8 cellular contexts compared by ENCODE assay signal in the genomic region with DNA sequence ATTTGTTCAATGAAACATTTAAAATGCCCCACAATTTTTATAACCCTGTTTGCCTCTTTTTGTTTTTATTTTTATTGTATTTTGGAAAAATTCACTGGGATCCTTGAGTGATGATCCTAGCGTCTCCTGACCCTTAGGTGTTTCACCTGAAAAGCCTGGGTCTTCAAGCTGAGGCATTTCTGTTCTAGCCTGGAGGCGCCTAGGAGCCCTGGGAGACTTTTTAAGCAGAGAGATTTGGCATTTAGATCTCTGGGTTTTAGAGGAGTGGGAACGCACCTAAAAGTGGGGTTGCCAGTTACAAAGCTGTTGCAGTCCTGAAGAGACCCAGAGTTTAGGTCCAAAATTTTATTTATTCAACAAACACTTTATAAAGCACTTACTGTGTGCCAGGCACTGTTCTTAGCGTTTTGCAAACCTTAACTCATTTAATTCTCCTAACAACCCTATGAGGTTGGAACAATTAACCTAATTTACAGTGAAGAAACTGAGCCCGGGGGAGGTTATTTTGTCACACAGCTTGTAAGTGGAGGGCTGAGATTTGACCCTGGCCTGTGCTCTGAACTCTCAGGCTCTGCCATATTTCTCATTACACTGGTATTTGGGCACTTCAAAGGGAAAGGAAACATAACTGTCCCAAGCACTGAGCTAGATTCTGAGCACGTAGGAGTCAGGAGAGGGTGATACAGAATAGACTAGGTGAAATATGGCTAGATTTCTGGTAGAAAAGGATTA. TPM values are rescaled to one million over a fixed set of nuclear protein-coding genes. Genes with fewer than 3 reads are reported as not detected.
DNase-seq lines count a peak whose midpoint lies in the region; ATAC-seq and TF ChIP-seq lines count a peak whose summit lies in the region.

No MANE protein-coding gene starts in this region.

- H3K4me1 ChIP-seq in heart right ventricle (peaks cover 4 to 29% (median 10%) of the 10 kb centered on the region in 9 donors), mesenchymal stem cell (ENCODE audit: control insufficient read depth, insufficient read depth, low read depth, low read length) (peaks cover 9% of the 10 kb centered on the region)

- intact Hi-C loops in heart right ventricle (cut with DNase I) = loop anchor here in 7 of 10 donors (2.0 to 10.0 kb wide), 7 partner anchors 13 to 155 kb away; partner anchors contain the start of gene FADS3 (in 1 of the 7)
- intact Hi-C loops in left ventricle myocardium superior (cut with micrococcal nuclease) = no loop called here

- H3K14ac ChIP-seq in mesenchymal stem cell (ENCODE audit: low read length in 2 of 2) = peak overlapping the region in 1 of 2 experiments; percentile 28

- H3K4me3 ChIP-seq in heart right ventricle (peak overlapping the region in 9 of 10 donors; percentile 66 to 93 (median 77)), astrocyte of the spinal cord (ENCODE audit: low read depth, low read length) (peak overlapping the region; percentile 76), mesenchymal stem cell (ENCODE audit: insufficient read depth in 1 of 2, low read depth in 1 of 2, low read length in 2 of 2) (peak overlapping the region in 1 of 2 experiments; percentile 92)

- H3K4me2 ChIP-seq in mesenchymal stem cell (ENCODE audit: low read length, poor library complexity, severe bottlenecking) = peak overlapping the region; percentile 85

- peak overlapping the region; percentile 97 for H3K9ac ChIP-seq in mesenchymal stem cell (ENCODE audit: low read length)

- H3K27ac ChIP-seq in heart right ventricle (peak overlapping the region in 9 of 10 donors; percentile 93 to 100 (median 99)), mesenchymal stem cell (ENCODE audit: low read length, poor library complexity, severe bottlenecking) (peak overlapping the region; percentile 83)

- H3K79me1 ChIP-seq in mesenchymal stem cell (replicated peaks; ENCODE audit: low read length, poor library complexity, severe bottlenecking) = peaks cover 12% of the 10 kb centered on the region

- peak overlapping the region; percentile 84 for H2AK5ac ChIP-seq in mesenchymal stem cell (ENCODE audit: low read length, severe bottlenecking)

- no peak overlapping the region for H2AFZ ChIP-seq in mesenchymal stem cell (ENCODE audit: low read depth, low read length)

- H2BK15ac ChIP-seq in mesenchymal stem cell (ENCODE audit: low read depth, poor library complexity, severe bottlenecking) = peak overlapping the region; percentile 54

- H3K18ac ChIP-seq in mesenchymal stem cell (ENCODE audit: low read depth in 1 of 2, low read length in 2 of 2) = peak overlapping the region; percentile 89 to 96

- DNase-seq in heart right ventricle (no peak), left ventricle myocardium superior (no peak), astrocyte of the spinal cord (ENCODE audit: low read depth, low spot score) (no peak), mesenchymal stem cell (no peak), activated gamma-delta T cell (lab: John Stamatoyannopoulos, UW) (no peak)
- DNase-seq in NK-92 treated with Interleukin-12 subunit alpha and Interleukin-12 subunit beta, amount 100 ng/mL, for 24 hours (lab: John Stamatoyannopoulos, UW) = no peak

- no peak overlapping the region for H4K91ac ChIP-seq in mesenchymal stem cell (ENCODE audit: low read length)

- no peak overlapping the region for H2BK12ac ChIP-seq in mesenchymal stem cell (ENCODE audit: low read length in 2 of 2)

- no peak for TF ChIP-seq CTCF in heart right ventricle (IDR thresholded peaks at IDR 0.05)
- TF ChIP-seq CTCF in astrocyte of the spinal cord (IDR thresholded peaks at IDR 0.05; ENCODE audit: low read depth, low read length) = no peak

- WGBS in heart right ventricle, 2 donors = 75 to 81% methylated on average over 6 of the region's 6 CpGs
- WGBS in mesenchymal stem cell = 53% methylated on average over 5 of the region's 6 CpGs

- H2BK5ac ChIP-seq in mesenchymal stem cell (ENCODE audit: low read depth, low read length, poor library complexity, severe bottlenecking) = no peak overlapping the region

- no peak overlapping the region for H4K8ac ChIP-seq in mesenchymal stem cell (ENCODE audit: low read length)

- H3K23ac ChIP-seq in mesenchymal stem cell (ENCODE audit: low read length in 2 of 2) = no peak overlapping the region

- H3K4ac ChIP-seq in mesenchymal stem cell (ENCODE audit: low read depth in 1 of 2, low read length in 2 of 2) = no peak overlapping the region

- H3K9me3 ChIP-seq in heart right ventricle (no peaks in the 10 kb centered on the region), mesenchymal stem cell (ENCODE audit: control insufficient read depth, low read length) (no peaks in the 10 kb centered on the region)

- ATAC-seq in heart right ventricle = no peak
- ATAC-seq in left ventricle myocardium superior = no peak
- no peak for ATAC-seq in GM18502 (IDR thresholded peaks at IDR 0.05; ENCODE audit: poor library complexity, unreplicated experiment)
- no peak for ATAC-seq in GM21528 (IDR thresholded peaks at IDR 0.05; ENCODE audit: low FRiP score, unreplicated experiment)

- H3K27me3 ChIP-seq in heart right ventricle = peaks cover 0 to 9% (median 0%) of the 10 kb centered on the region in 7 donors
- H3K27me3 ChIP-seq in mesenchymal stem cell (ENCODE audit: control insufficient read depth in 1 of 2, insufficient read depth in 1 of 2, low read length in 2 of 2) = no peaks in the 10 kb centered on the region

- peaks cover 0 to 8% (median under 1%) of the 10 kb centered on the region in 9 donors for H3K36me3 ChIP-seq in heart right ventricle
- H3K36me3 ChIP-seq in mesenchymal stem cell (ENCODE audit: control insufficient read depth in 1 of 2, insufficient read depth in 2 of 2, low read depth in 1 of 2, low read length in 2 of 2) = peaks cover 7 to 9% of the 10 kb centered on the region in 2 experiments

- H2BK120ac ChIP-seq in mesenchymal stem cell (ENCODE audit: low read depth, low read length) = peak overlapping the region; percentile 81

- in situ Hi-C loops in astrocyte of the spinal cord (cut with HindIII; ENCODE audit: low sequenced_read_pairs) = no loop called here

RNA-seq across cellular contexts. Expression of gene FADS1, which starts 0.8 kb away (rescaled TPM):
- total RNA-seq in heart right ventricle (10 to 100 TPM; 16.4 to 37.4 (median 25.4) TPM), left ventricle myocardium superior (26.3 TPM)
- polyA plus RNA-seq in heart right ventricle = 10 to 100 TPM; 13.8 to 35.2 TPM
- polyA plus RNA-seq in mesenchymal stem cell (2013, experiment 1 of 2) = 262 TPM
- 260 TPM for polyA plus RNA-seq in mesenchymal stem cell (2013, experiment 2 of 2)

RNA-seq across cellular contexts. Expression of gene FADS2, which starts 10.5 kb away (rescaled TPM):
- 10 to 100 TPM; 15.1 to 37.0 (median 23.5) TPM for total RNA-seq in heart right ventricle
- 10 to 100 TPM; 12.2 to 31.6 TPM for polyA plus RNA-seq in heart right ventricle
- 24.7 TPM for total RNA-seq in left ventricle myocardium superior
- 1,185 TPM for polyA plus RNA-seq in mesenchymal stem cell (2013, experiment 1 of 2)
- 1,187 TPM for polyA plus RNA-seq in mesenchymal stem cell (2013, experiment 2 of 2)

RNA-seq across cellular contexts. Expression of gene FEN1, which starts 24.9 kb away (rescaled TPM):
- total RNA-seq in heart right ventricle (1 to 10 TPM; 3.7 to 8.6 (median 6.2) TPM), left ventricle myocardium superior (6.4 TPM)
- polyA plus RNA-seq in heart right ventricle = 1 to 10 TPM; 2.1 to 8.8 TPM
- polyA plus RNA-seq in mesenchymal stem cell (2013, experiment 1 of 2) = 10.6 TPM
- polyA plus RNA-seq in mesenchymal stem cell (2013, experiment 2 of 2) = 10.7 TPM

RNA-seq across cellular contexts. Expression of gene TMEM258, which starts 25.2 kb away (rescaled TPM):
- total RNA-seq in heart right ventricle (100 to 1,000 TPM in 9 of 10 donors, 10 to 100 TPM in 1; 98.9 to 142 (median 109) TPM), left ventricle myocardium superior (130 TPM)
- 100 to 1,000 TPM in 1 of 2 donors, 10 to 100 TPM in 1; 80.7 to 273 TPM for polyA plus RNA-seq in heart right ventricle
- polyA plus RNA-seq in mesenchymal stem cell (2013, experiment 1 of 2) = 175 TPM
- polyA plus RNA-seq in mesenchymal stem cell (2013, experiment 2 of 2) = 180 TPM
